ENCODE assay signal across 8 cellular contexts in the genomic region with DNA sequence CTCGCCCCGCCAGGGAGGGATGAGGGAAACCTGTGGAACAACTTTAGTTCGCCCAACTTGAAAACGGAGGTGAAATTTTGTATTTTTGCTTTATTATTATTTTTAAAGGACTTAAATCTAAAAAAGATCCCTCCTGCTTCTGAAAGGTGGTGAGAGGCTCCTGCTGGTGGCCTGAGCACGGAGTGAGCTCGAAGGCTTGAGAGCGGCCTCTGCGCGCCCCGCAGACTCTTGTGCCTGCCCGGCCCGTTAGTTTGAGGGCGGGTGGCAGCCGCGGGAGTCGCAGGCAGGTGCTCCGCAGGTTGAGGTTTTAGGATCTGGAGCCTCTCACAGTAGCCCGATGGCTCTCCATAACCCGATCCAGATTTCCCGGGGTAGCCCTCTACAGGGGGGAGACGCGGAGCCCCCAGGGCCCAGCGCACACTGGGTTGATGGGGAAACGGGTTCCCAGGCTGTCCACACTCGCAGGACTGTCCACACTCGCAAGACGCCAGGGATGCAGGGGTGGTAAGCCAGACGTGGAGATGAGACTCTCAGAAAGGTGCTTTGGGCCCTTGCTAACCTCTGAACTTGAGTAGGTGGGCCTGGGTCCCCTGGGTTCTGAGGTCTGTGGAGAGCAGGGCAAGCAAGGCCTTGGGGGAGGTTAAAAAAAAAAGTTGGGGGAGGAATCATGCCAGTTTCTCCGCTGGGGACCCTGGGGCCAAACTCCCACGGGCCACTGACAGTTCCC. TPM values are rescaled to one million over a fixed set of nuclear protein-coding genes. Genes with fewer than 3 reads are reported as not detected.
DNase-seq lines count a peak whose midpoint lies in the region; ATAC-seq and TF ChIP-seq lines count a peak whose summit lies in the region.

No MANE protein-coding gene starts in this region.

- no peaks in the 10 kb centered on the region for H4K20me1 ChIP-seq in DND-41 (ENCODE audit: insufficient read depth, low read length)

- H3K27ac ChIP-seq in DND-41 (ENCODE audit: low read length) (peak overlapping the region; percentile 57), uterus (peak overlapping the region; percentile 76 to 80)

- peak overlapping the region; percentile 69 for H3K9ac ChIP-seq in DND-41 (ENCODE audit: low read depth, low read length)

- H3K36me3 ChIP-seq in DND-41 (ENCODE audit: insufficient read depth, low read length) (no peaks in the 10 kb centered on the region; the same call in 1 of the 2 replicates), uterus (peaks cover 0 to 4% of the 10 kb centered on the region in 2 donors)

- H3K79me2 ChIP-seq in DND-41 (ENCODE audit: insufficient read depth, low read length) = peaks cover 43% of the 10 kb centered on the region

- H3K36me3 Mint-ChIP-seq in effector memory CD8-positive, alpha-beta T cell (ENCODE audit: insufficient read depth) = peaks cover 46% of the 10 kb centered on the region
- peaks cover 0 to 7% of the 10 kb centered on the region in 2 donors for H3K36me3 Mint-ChIP-seq in naive B cell

- no peak for DNase-seq in DND-41
- DNase-seq in RPMI8226 = peak; percentile 17
- no peak for DNase-seq in effector memory CD8-positive, alpha-beta T cell
- DNase-seq in naive B cell = no peak
- DNase-seq in uterus = no peak
- DNase-seq in HT-29 (ENCODE audit: low spot score) = no peak

- H3K27me3 Mint-ChIP-seq in effector memory CD8-positive, alpha-beta T cell = peaks cover 12 to 17% of the 10 kb centered on the region in 2 donors
- peaks cover 32 to 62% (median 62%) of the 10 kb centered on the region in 3 donors for H3K27me3 Mint-ChIP-seq in naive B cell

- intact Hi-C loops in uterus (cut with DNase I; ENCODE audit: low total_unique reads) = no loop called here

- ATAC-seq in DND-41 (ENCODE audit: insufficient read depth, low read depth) = no peak
- no peak for ATAC-seq in effector memory CD8-positive, alpha-beta T cell (replicated peaks)
- peak in 1 of 2 donors; percentile 24 for ATAC-seq in naive B cell (ENCODE audit: low read depth in 2 of 2)
- ATAC-seq in GM18502 (IDR thresholded peaks at IDR 0.05; ENCODE audit: poor library complexity, unreplicated experiment) = no peak
- ATAC-seq in GM18861 (IDR thresholded peaks at IDR 0.05; ENCODE audit: unreplicated experiment) = no peak

- peak overlapping the region; percentile 10 to 98 for H3K27ac Mint-ChIP-seq in effector memory CD8-positive, alpha-beta T cell
- peak overlapping the region in 1 of 6 donors; percentile 20 for H3K27ac Mint-ChIP-seq in naive B cell

- TF ChIP-seq POLR2A in uterus (IDR thresholded peaks at IDR 0.05) = no peak

- H2AFZ ChIP-seq in DND-41 (ENCODE audit: low read depth, low read length) = no peak overlapping the region

- H3K4me3 ChIP-seq in DND-41 (ENCODE audit: low read depth in 1 of 2, low read length in 2 of 2) = peak overlapping the region in 1 of 2 experiments; percentile 69; a peak in 2 of 4 replicates
- peak overlapping the region; percentile 35 to 54 for H3K4me3 ChIP-seq in uterus

- peaks cover 32 to 44% of the 10 kb centered on the region in 2 donors for H3K4me1 Mint-ChIP-seq in effector memory CD8-positive, alpha-beta T cell (ENCODE audit: low read depth in 2 of 2)
- H3K4me1 Mint-ChIP-seq in naive B cell = peaks cover 34 to 56% (median 47%) of the 10 kb centered on the region in 3 donors

- H3K9me3 Mint-ChIP-seq in effector memory CD8-positive, alpha-beta T cell = no peaks in the 10 kb centered on the region
- H3K9me3 Mint-ChIP-seq in naive B cell = peaks cover 0 to 3% (median 0%) of the 10 kb centered on the region in 7 donors

- peaks cover 68% of the 10 kb centered on the region for H3K4me1 ChIP-seq in DND-41 (ENCODE audit: insufficient read depth, low read length)
- peaks cover 0 to 15% of the 10 kb centered on the region in 2 donors for H3K4me1 ChIP-seq in uterus

- H3K4me3 Mint-ChIP-seq in effector memory CD8-positive, alpha-beta T cell = peak overlapping the region; percentile 98 to 100
- peak overlapping the region; percentile 73 to 92 (median 91) for H3K4me3 Mint-ChIP-seq in naive B cell

- H3K4me2 ChIP-seq in DND-41 (ENCODE audit: insufficient read depth, low read length) = peak overlapping the region; percentile 65

- H3K9me3 ChIP-seq in DND-41 (ENCODE audit: insufficient read depth, low read length, severe bottlenecking) (no peaks in the 10 kb centered on the region), uterus (no peaks in the 10 kb centered on the region)

- no peaks in the 10 kb centered on the region for H3K27me3 ChIP-seq in DND-41 (ENCODE audit: insufficient read depth, low read length, poor library complexity)
- H3K27me3 ChIP-seq in uterus = peaks cover 5 to 15% of the 10 kb centered on the region in 2 donors

- TF ChIP-seq CTCF in DND-41 (IDR thresholded peaks at IDR 0.05; ENCODE audit: borderline replicate concordance, extremely low read depth, low read length, poor library complexity, severe bottlenecking) = no peak
- TF ChIP-seq CTCF in uterus (IDR thresholded peaks at IDR 0.05) = no peak

RNA-seq across cellular contexts. Expression of a gene that starts 46.3 kb away (rescaled TPM):
- 1 to 10 TPM; 3.7 to 8.6 (median 6.7) TPM for polyA plus RNA-seq in naive B cell (ENCODE audit: low read depth in 6 of 6)
- total RNA-seq in uterus = 10 to 100 TPM in 2 of 4 donors, 1 to 10 TPM in 2; 1.3 to 14.9 (median 7.6) TPM
- 1.9 and 2.8 TPM in 2 replicates for total RNA-seq in HT-29 (2014; rRNA removed; shearing (Covaris generic))
